9 cellular contexts compared by ENCODE assay signal in genomic region chr20:32737371-32738223, GRCh38. TPM values are rescaled to one million over a fixed set of nuclear protein-coding genes. Genes with fewer than 3 reads are reported as not detected.
A peak's percentile ranks its signal among the peaks of the same experiment; 100 is the strongest.
DNase-seq lines count a peak whose midpoint lies in the region; ATAC-seq and TF ChIP-seq lines count a peak whose summit lies in the region.
"Had no signal": no experiment of that assay in that cellular context is flagged by ENCODE, and none has a peak within 500 bp of the region (broad histone marks: within the 10 kb centered on the region; RNA-seq: fewer than 3 reads in every experiment).

No MANE protein-coding gene starts in this region.

- peaks cover 15% of the 10 kb centered on the region for H3K36me3 Mint-ChIP-seq in effector memory CD8-positive, alpha-beta T cell (ENCODE audit: insufficient read depth)

- H3K27ac Mint-ChIP-seq in effector memory CD8-positive, alpha-beta T cell, result peak overlapping the region; percentile 82 to 91

- peaks cover 17 to 36% of the 10 kb centered on the region in 2 donors for H3K4me1 Mint-ChIP-seq in effector memory CD8-positive, alpha-beta T cell (ENCODE audit: low read depth in 2 of 2)

- no peak for TF ChIP-seq CTCF in omental fat pad (IDR thresholded peaks at IDR 0.05)

- no peaks in the 10 kb centered on the region for H3K9me3 Mint-ChIP-seq in effector memory CD8-positive, alpha-beta T cell

- peak overlapping the region; percentile 56 to 60 for H3K4me3 Mint-ChIP-seq in effector memory CD8-positive, alpha-beta T cell

- H3K27me3 Mint-ChIP-seq in effector memory CD8-positive, alpha-beta T cell, result no peaks in the 10 kb centered on the region

- DNase-seq in HCEC 1CT, result peak; percentile 82
- DNase-seq in activated CD4-positive, alpha-beta T cell treated with anti-CD3 and anti-CD28 coated beads for 4 hours, result peak; percentile 41
- DNase-seq in effector memory CD8-positive, alpha-beta T cell, result peak; percentile 19 to 25 (median 21)
- peak; percentile 26 for DNase-seq in stimulated activated CD4-positive, alpha-beta T cell treated with anti-CD3 and anti-CD28 coated beads, Interleukin-1b, Interleukin-23, amount 100 ng/mL, for 48 hours
- DNase-seq in HUDEP-2 (lab: John Stamatoyannopoulos, UW; ENCODE audit: unreplicated experiment in 76 of 76), result no peak
- no peak for DNase-seq in NCI-H1048 (lab: John Stamatoyannopoulos, UW)
- no peak for DNase-seq in omental fat pad (ENCODE audit: low spot score)
- no peak for DNase-seq in NCI-H69 (lab: John Stamatoyannopoulos, UW)
- DNase-seq: OCI-M1 had no signal

- ATAC-seq in effector memory CD8-positive, alpha-beta T cell (replicated peaks), result peak; percentile 94
- ATAC-seq in omental fat pad (ENCODE audit: low FRiP score), result no peak

RNA-seq across cellular contexts. Expression of gene COMMD7, which starts 5.7 kb away (rescaled TPM):
- total RNA-seq in omental fat pad, result 10 to 100 TPM; 19.3 to 20.6 (median 19.8) TPM

RNA-seq across cellular contexts. Expression of gene DNMT3B, which starts 24.6 kb away (rescaled TPM):
- total RNA-seq in omental fat pad, result 1 to 10 TPM in 1 of 4 donors, under 1 TPM in 3; 0.24 to 2.0 (median 0.44) TPM

Comparison
In these comparisons a context has a peak if more than half of its experiments do, and no peak if none do; other contexts are left out.
1. DNase-seq: peak in HCEC 1CT (single experiment), activated CD4-positive, alpha-beta T cell treated with anti-CD3 and anti-CD28 coated beads for 4 hours (2 of 2), effector memory CD8-positive, alpha-beta T cell (3 of 3) and stimulated activated CD4-positive, alpha-beta T cell treated with anti-CD3 and anti-CD28 coated beads, Interleukin-1b, Interleukin-23, amount 100 ng/mL, for 48 hours (single experiment); none in HUDEP-2 (0 of 76), NCI-H1048 (single experiment), omental fat pad (single experiment) and NCI-H69 (single experiment).